18 cellular contexts compared by ENCODE assay signal in the genomic region with DNA sequence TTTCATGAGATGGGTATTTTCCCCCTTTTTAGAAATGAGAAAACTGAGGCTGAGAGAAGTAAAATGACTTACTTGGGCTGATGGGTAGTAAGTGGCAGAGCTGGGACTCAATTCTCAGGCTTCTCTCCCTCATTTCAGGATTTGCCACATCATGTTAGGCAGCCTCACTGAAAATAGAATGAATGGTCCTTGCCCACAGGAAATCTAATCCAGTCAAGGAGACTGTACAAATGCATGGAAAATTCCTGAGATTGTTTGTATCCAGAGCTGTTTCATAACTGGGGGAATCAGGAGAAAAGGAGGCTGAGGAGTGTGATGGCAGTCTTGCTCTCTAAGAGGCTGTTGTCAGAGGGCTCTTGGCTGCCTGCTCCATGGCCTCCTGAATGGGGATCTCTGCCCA.
A peak's percentile ranks its signal among the peaks of the same experiment; 100 is the strongest.
DNase-seq lines count a peak whose midpoint lies in the region; ATAC-seq and TF ChIP-seq lines count a peak whose summit lies in the region.
"Had no signal": no experiment of that assay in that cellular context is flagged by ENCODE, and none has a peak within 500 bp of the region (broad histone marks: within the 10 kb centered on the region; RNA-seq: fewer than 3 reads in every experiment).

No MANE protein-coding gene starts in this region.

- DNase-seq in GM04503 (ENCODE audit: low read depth) (peak; percentile 34), chondrocyte (ENCODE audit: low spot score) (no peak), islet precursor cell (peak; percentile 7), germinal center (ENCODE audit: low spot score) (no peak)
- DNase-seq: activated CD4-positive, CD25-positive, alpha-beta regulatory T cell; activated gamma-delta T cell; CD4-positive, CD25-positive, alpha-beta regulatory T cell; DMS53; effector CD4-positive, alpha-beta T cell; left ventricle myocardium superior; NCI-H2029 treated with DMSO at 0.1 percent for 48 hours; PC-3; SJCRH30 had no signal

- no peaks in the 10 kb centered on the region for H3K27me3 Mint-ChIP-seq in chondrocyte (ENCODE audit: low read depth)

- ATAC-seq in HG03159 (IDR thresholded peaks at IDR 0.05; ENCODE audit: unreplicated experiment) (no peak), HG03354 (IDR thresholded peaks at IDR 0.05; ENCODE audit: poor library complexity, severe bottlenecking, unreplicated experiment) (no peak)
- ATAC-seq: left ventricle myocardium superior, PC-3 had no signal

- peak overlapping the region; percentile 77 for H3K27ac ChIP-seq in temporal lobe (ENCODE audit: low read depth, low read length)
- H3K27ac ChIP-seq: SJCRH30, suprapubic skin had no signal

- peaks cover 24% of the 10 kb centered on the region for H3K4me1 Mint-ChIP-seq in chondrocyte (ENCODE audit: low read depth)
- H3K4me1 Mint-ChIP-seq: CD4-positive, CD25-positive, alpha-beta regulatory T cell had no signal

- H3K4me3 Mint-ChIP-seq in chondrocyte (ENCODE audit: unreplicated experiment), result no peak overlapping the region
- H3K4me3 Mint-ChIP-seq: CD4-positive, CD25-positive, alpha-beta regulatory T cell; T-helper 2 cell treated with Interferon-gamma antibody and Interleukin-4, amounts not matched to agents 5 μg/mL and 100 μg/mL, for 36 hours had no signal

- H3K9me3 Mint-ChIP-seq in chondrocyte (ENCODE audit: low read depth), result no peaks in the 10 kb centered on the region
- H3K9me3 Mint-ChIP-seq: CD4-positive, CD25-positive, alpha-beta regulatory T cell; T-helper 2 cell treated with Interferon-gamma antibody and Interleukin-4, amounts not matched to agents 5 μg/mL and 100 μg/mL, for 36 hours had no signal

- H3K27ac Mint-ChIP-seq in chondrocyte (ENCODE audit: unreplicated experiment), result peak overlapping the region; percentile 89
- H3K27ac Mint-ChIP-seq: CD4-positive, CD25-positive, alpha-beta regulatory T cell; T-helper 2 cell treated with Interferon-gamma antibody and Interleukin-4, amounts not matched to agents 5 μg/mL and 100 μg/mL, for 36 hours had no signal

- no peak for TF ChIP-seq CTCF in chondrocyte (IDR thresholded peaks at IDR 0.05)

- no peaks in the 10 kb centered on the region for H3K36me3 Mint-ChIP-seq in chondrocyte (ENCODE audit: low read depth)
- H3K36me3 Mint-ChIP-seq: CD4-positive, CD25-positive, alpha-beta regulatory T cell had no signal

Comparison
In these comparisons a context has a peak if more than half of its experiments do, and no peak if none do; other contexts are left out.
1. DNase-seq: peak in GM04503 (single experiment) and islet precursor cell (single experiment); none in chondrocyte (single experiment) and germinal center (single experiment).